Comparison of ENCODE assay signal across 8 cellular contexts in genomic region chr4:15756361-15756861, GRCh38. TPM values are rescaled to one million over a fixed set of nuclear protein-coding genes. Genes with fewer than 3 reads are reported as not detected.
DNase-seq lines count a peak whose midpoint lies in the region; ATAC-seq and TF ChIP-seq lines count a peak whose summit lies in the region.

No MANE protein-coding gene starts in this region.

- no peak overlapping the region for H2BK120ac ChIP-seq in IMR-90 (ENCODE audit: low read depth, low read length)

- no peaks in the 10 kb centered on the region for H4K20me1 ChIP-seq in IMR-90 (ENCODE audit: insufficient read depth, low read length)

- H3K36me3 ChIP-seq in IMR-90 (ENCODE audit: control insufficient read depth, insufficient read depth, low read length) = no peaks in the 10 kb centered on the region
- no peaks in the 10 kb centered on the region for H3K36me3 ChIP-seq in A673 (ENCODE audit: insufficient read depth, low read length, poor library complexity, severe bottlenecking)

- CTCF ChIA-PET in IMR-90 (lab: Yijun Ruan, JAX) (interaction anchor here (0.6 to 1.0 kb wide), 2 partner anchors 14 to 63 kb away, joined by 3 read pairs; no protein-coding TSS in a partner anchor), A673 (lab: Charles Lee) (no interaction called here)

- no peak overlapping the region for H3K14ac ChIP-seq in IMR-90 (replicated peaks; ENCODE audit: low read depth, low read length)

- H4K91ac ChIP-seq in IMR-90 (ENCODE audit: insufficient read depth, low read depth, low read length) = no peak overlapping the region

- H3K4me1 Mint-ChIP-seq in effector memory CD8-positive, alpha-beta T cell (ENCODE audit: low read depth in 2 of 2) = peaks cover 40 to 42% of the 10 kb centered on the region in 2 donors

- no peak overlapping the region for H2BK15ac ChIP-seq in IMR-90 (ENCODE audit: low read depth, low read length)

- H3K27ac ChIP-seq in IMR-90 (ENCODE audit: insufficient read depth, low read length) (no peak overlapping the region), A673 (ENCODE audit: low read depth, low read length, poor library complexity, severe bottlenecking) (no peak overlapping the region)

- peaks cover 14% of the 10 kb centered on the region for H3K36me3 Mint-ChIP-seq in effector memory CD8-positive, alpha-beta T cell (ENCODE audit: insufficient read depth)

- TF ChIP-seq CTCF in IMR-90 (conservative IDR thresholded peaks at IDR 0.05; ENCODE audit: low read depth, low read length) (peak; percentile 29; the same call in 1 of the 2 replicates), A673 (conservative IDR thresholded peaks at IDR 0.05; ENCODE audit: low read depth, low read length) (no peak)

- no peaks in the 10 kb centered on the region for H3K27me3 Mint-ChIP-seq in effector memory CD8-positive, alpha-beta T cell

- no peaks in the 10 kb centered on the region; the same call in 1 of the 2 replicates for H3K4me1 ChIP-seq in IMR-90 (ENCODE audit: control insufficient read depth, insufficient read depth, low read length)
- H3K4me1 ChIP-seq in A673 (ENCODE audit: insufficient read depth, low read length, poor library complexity, severe bottlenecking) = no peaks in the 10 kb centered on the region

- no peak overlapping the region for H2BK5ac ChIP-seq in IMR-90 (ENCODE audit: low read depth, low read length, poor library complexity, severe bottlenecking)

- H3K9me3 ChIP-seq in IMR-90 (ENCODE audit: control insufficient read depth, insufficient read depth, low read length) = no peaks in the 10 kb centered on the region
- H3K9me3 ChIP-seq in A673 (ENCODE audit: low read depth, low read length, poor library complexity, severe bottlenecking) = no peaks in the 10 kb centered on the region

- peak overlapping the region; percentile 66 to 73 for H3K4me3 Mint-ChIP-seq in effector memory CD8-positive, alpha-beta T cell

- no TSS peak for BruUV-seq in IMR-90 (replicated peaks; lab: Mats Ljungman, UMichigan)
- BruUV-seq in A673 (replicated peaks; lab: Mats Ljungman, UMichigan) = no TSS peak

- no peak overlapping the region for H3K4me3 ChIP-seq in IMR-90 (ENCODE audit: insufficient read depth, low read depth, low read length)
- H3K4me3 ChIP-seq in A673 (ENCODE audit: low read depth, low read length, poor library complexity, severe bottlenecking) = no peak overlapping the region

- no peaks in the 10 kb centered on the region for H3K9me3 Mint-ChIP-seq in effector memory CD8-positive, alpha-beta T cell

- WGBS in IMR-90 (ENCODE audit: extremely low coverage in 2 of 2, insufficient read length in 1 of 2), 2 experiments = 25% methylated on average over 2 of the region's 6 CpGs; no CpG with 5 or more reads in 1 of the 2 experiments

- dilution Hi-C loops in IMR-90 (cut with HindIII; ENCODE audit: low sequenced_read_pairs, unreplicated experiment) = no loop called here

- 0 out of 2 replicates have a peak, but pooled peaks have one; percentile 7 for TF ChIP-seq RAD21 in IMR-90 (IDR thresholded peaks at IDR 0.05; ENCODE audit: low read length)

- H3K9me1 ChIP-seq in IMR-90 (ENCODE audit: insufficient read depth, low read length) = no peaks in the 10 kb centered on the region

- H3K56ac ChIP-seq in IMR-90 (ENCODE audit: extremely low read depth, insufficient read depth, low read length) = no peak overlapping the region

- no peaks in the 10 kb centered on the region for H3K79me1 ChIP-seq in IMR-90 (ENCODE audit: low read depth in 1 of 2, low read length in 2 of 2)

- H2BK20ac ChIP-seq in IMR-90 (ENCODE audit: low read depth, low read length) = no peak overlapping the region

- DNase-seq in EH (ENCODE audit: low read depth) (peak; percentile 26), IMR-90 (peak; percentile 26), A673 (ENCODE audit: low spot score) (no peak), erythroblast (lab: John Stamatoyannopoulos, UW) (no peak)
- DNase-seq in activated CD4-positive, CD25-positive, alpha-beta regulatory T cell treated with anti-CD3 and anti-CD28 coated beads, Interleukin-2, amount 50 U/mL, for 72 hours = peak; percentile 61
- peak; percentile 66 to 73 (median 71) for DNase-seq in effector memory CD8-positive, alpha-beta T cell
- peak; percentile 60 for DNase-seq in stimulated activated CD8-positive, alpha-beta memory T cell treated with anti-CD3 and anti-CD28 coated beads, Interleukin-4, amount 100 ng/mL, for 24 hours (ENCODE audit: low read depth)

- H4K8ac ChIP-seq in IMR-90 (ENCODE audit: low read depth in 2 of 2, low read length in 2 of 2) = no peak overlapping the region

- POLR2A ChIA-PET in IMR-90 (lab: Charles Lee; ENCODE audit: unreplicated experiment) (no interaction called here), A673 (lab: Charles Lee; ENCODE audit: low non-redundant PET) (no interaction called here)

- H3K27ac Mint-ChIP-seq in effector memory CD8-positive, alpha-beta T cell = peak overlapping the region; percentile 30 to 91

- H3K27me3 ChIP-seq in IMR-90 (ENCODE audit: control insufficient read depth, insufficient read depth, low read length) (no peaks in the 10 kb centered on the region; the same call in 1 of the 2 replicates), A673 (replicated peaks; ENCODE audit: insufficient read depth, low read depth, low read length, poor library complexity) (no peaks in the 10 kb centered on the region)

- no peak overlapping the region for H3K4ac ChIP-seq in IMR-90 (ENCODE audit: low read depth, low read length)

- intact Hi-C loops in IMR-90 (cut with micrococcal nuclease) (no loop called here), A673 (cut with micrococcal nuclease; ENCODE audit: unreplicated experiment) (no loop called here)

- peak; percentile 86 for ATAC-seq in GM21576 (IDR thresholded peaks at IDR 0.05; ENCODE audit: unreplicated experiment)
- no peak for ATAC-seq in IMR-90 (ENCODE audit: low read depth)
- ATAC-seq in effector memory CD8-positive, alpha-beta T cell (replicated peaks) = peak; percentile 87

- no peak overlapping the region for H4K5ac ChIP-seq in IMR-90 (ENCODE audit: low read depth, low read length)

- H2AK9ac ChIP-seq in IMR-90 (replicated peaks; ENCODE audit: low read depth, low read length, poor library complexity) = no peak overlapping the region

- TF ChIP-seq POLR2A in IMR-90 (IDR thresholded peaks at IDR 0.05; ENCODE audit: low read depth, low read length) = no peak
- TF ChIP-seq POLR2A in erythroblast (IDR thresholded peaks at IDR 0.05; ENCODE audit: low read length) = no peak

- no peak overlapping the region for H2AK5ac ChIP-seq in IMR-90 (ENCODE audit: low read depth, low read length)

- no peak overlapping the region for H3K4me2 ChIP-seq in IMR-90 (ENCODE audit: low read depth, low read length)

- no peak overlapping the region for H3K18ac ChIP-seq in IMR-90 (ENCODE audit: low read depth, low read length)

- no peak overlapping the region for H2AFZ ChIP-seq in IMR-90 (replicated peaks; ENCODE audit: low read length, poor library complexity)

- H3K9ac ChIP-seq in IMR-90 (ENCODE audit: low read depth, low read length) = no peak overlapping the region

- no peak overlapping the region for H3K23ac ChIP-seq in IMR-90 (ENCODE audit: low read depth, low read length)

- in situ Hi-C loops in IMR-90 (cut with MboI; ENCODE audit: low sequenced_read_pairs) = no loop called here

TF ChIP-seq in IMR-90, 13 proteins besides CTCF, POLR2A, EP300 and RAD21:
- TF ChIP-seq USF2 (IDR thresholded peaks at IDR 0.05; ENCODE audit: low read depth, low read length) = no peak
- 0 out of 2 replicates have a peak, but pooled peaks have one; percentile 14 for TF ChIP-seq SMC3 (IDR thresholded peaks at IDR 0.05; ENCODE audit: low read depth, low read length)
- peak; percentile 45; the same call in 1 of the 2 replicates for TF ChIP-seq CEBPB (IDR thresholded peaks at IDR 0.05; ENCODE audit: low read depth, low read length)
- TF ChIP-seq MXI1 (IDR thresholded peaks at IDR 0.05; ENCODE audit: borderline replicate concordance, low read depth, low read length) = no peak
TF ChIP-seq in IMR-90: peak in this region for 2.

RNA-seq across cellular contexts. Expression of gene CD38, which starts 21.7 kb away (rescaled TPM):
- not detected in 2 replicates for total RNA-seq in IMR-90 (2012; rRNA removed)
- not detected in 2 replicates for polyA plus RNA-seq in IMR-90 (2012; rRNA removed)
- not detected in 2 replicates for polyA plus RNA-seq in IMR-90 (2012; cell fraction: cytosol; rRNA removed)
- polyA plus RNA-seq in IMR-90 (2012; cell fraction: nucleus; rRNA removed; ENCODE audit: low replicate concordance) = not detected in 2 replicates
- total RNA-seq in A673 (2021) = not detected in 2 replicates

RNA-seq across cellular contexts. Expression of gene BST1, which starts 53.5 kb away (rescaled TPM):
- total RNA-seq in IMR-90 (2012; rRNA removed) (5.3 and 6.6 TPM in 2 replicates), A673 (2021) (2.1 and 2.4 TPM in 2 replicates)
- 11.1 and 11.9 TPM in 2 replicates for polyA plus RNA-seq in IMR-90 (2012; rRNA removed)
- polyA plus RNA-seq in IMR-90 (2012; cell fraction: cytosol; rRNA removed) = 10.6 and 10.7 TPM in 2 replicates
- polyA plus RNA-seq in IMR-90 (2012; cell fraction: nucleus; rRNA removed; ENCODE audit: low replicate concordance) = 2.2 and 4.7 TPM in 2 replicates

Comparison
In these comparisons a context has a peak if more than half of its experiments do, and no peak if none do; other contexts are left out.
1. DNase-seq: peak in EH (single experiment), IMR-90 (single experiment), activated CD4-positive, CD25-positive, alpha-beta regulatory T cell treated with anti-CD3 and anti-CD28 coated beads, Interleukin-2, amount 50 U/mL, for 72 hours (single experiment), effector memory CD8-positive, alpha-beta T cell (3 of 3) and stimulated activated CD8-positive, alpha-beta memory T cell treated with anti-CD3 and anti-CD28 coated beads, Interleukin-4, amount 100 ng/mL, for 24 hours (single experiment); none in A673 (single experiment) and erythroblast (0 of 2).